Comparison of ENCODE assay signal across 11 cellular contexts in genomic region chr6:15754035-15754705, GRCh38.
A peak's percentile ranks its signal among the peaks of the same experiment; 100 is the strongest.
DNase-seq lines count a peak whose midpoint lies in the region; ATAC-seq and TF ChIP-seq lines count a peak whose summit lies in the region.
"Had no signal": no experiment of that assay in that cellular context is flagged by ENCODE, and none has a peak within 500 bp of the region (broad histone marks: within the 10 kb centered on the region; RNA-seq: fewer than 3 reads in every experiment).

No MANE protein-coding gene starts in this region.

- no peaks in the 10 kb centered on the region for H4K20me1 ChIP-seq in osteoblast (ENCODE audit: insufficient read depth, low read length)

- ATAC-seq in omental fat pad (ENCODE audit: low FRiP score): no peak

- no peaks in the 10 kb centered on the region for H3K27me3 ChIP-seq in osteoblast (ENCODE audit: insufficient read depth, low read length)

- no peak overlapping the region for H3K4me2 ChIP-seq in osteoblast (ENCODE audit: insufficient read depth, low read length)

- H3K4me3 ChIP-seq in epithelial cell of esophagus (ENCODE audit: low read length) (no peak overlapping the region), osteoblast (ENCODE audit: insufficient read depth, low read length) (no peak overlapping the region)
- H3K4me3 ChIP-seq: thoracic aorta had no signal

- no peaks in the 10 kb centered on the region for H3K36me3 ChIP-seq in osteoblast (ENCODE audit: insufficient read depth, low read length)
- H3K36me3 ChIP-seq: thoracic aorta had no signal

- H3K79me2 ChIP-seq in osteoblast (ENCODE audit: insufficient read depth, low read length): no peaks in the 10 kb centered on the region

- no peaks in the 10 kb centered on the region for H3K4me1 ChIP-seq in osteoblast (ENCODE audit: insufficient read depth, low read length)

- TF ChIP-seq CTCF in epithelial cell of esophagus (IDR thresholded peaks at IDR 0.05; ENCODE audit: insufficient read depth, low read depth, low read length, missing control alignments): no peak
- TF ChIP-seq CTCF in osteoblast (IDR thresholded peaks at IDR 0.05; ENCODE audit: extremely low read depth, low read depth, low read length): no peak
- TF ChIP-seq CTCF in GM10266 (IDR thresholded peaks at IDR 0.05; ENCODE audit: control insufficient read depth, insufficient read depth, low read depth, missing control alignments): no peak
- TF ChIP-seq CTCF in omental fat pad (IDR thresholded peaks at IDR 0.05): no peak

- no peak overlapping the region for H3K27ac ChIP-seq in osteoblast (ENCODE audit: low read depth, low read length)
- H3K27ac ChIP-seq: thoracic aorta had no signal

- DNase-seq in ELR (ENCODE audit: low read depth): peak; percentile 78
- peak; percentile 78 for DNase-seq in M059J (ENCODE audit: low read depth)
- peak; percentile 10 for DNase-seq in epithelial cell of esophagus (ENCODE audit: low read depth)
- peak; percentile 88 for DNase-seq in osteoblast (ENCODE audit: insufficient read length, low spot score, missing footprints)
- no peak for DNase-seq in nucleus accumbens (lab: John Stamatoyannopoulos, UW)
- DNase-seq in GM10266 (ENCODE audit: extremely low spot score): no peak
- no peak for DNase-seq in omental fat pad (ENCODE audit: low spot score)
- DNase-seq in HUDEP-2 (lab: John Stamatoyannopoulos, UW; ENCODE audit: unreplicated experiment in 76 of 76): no peak
- DNase-seq: activated CD8-positive, alpha-beta memory T cell treated with anti-CD3 and anti-CD28 coated beads for 24 hours; stimulated activated CD4-positive, alpha-beta T cell treated with anti-CD3 and anti-CD28 coated beads, Interleukin-2, amount 100 ng/mL, for 48 hours had no signal

- peak overlapping the region; percentile 78 for H2AFZ ChIP-seq in osteoblast (ENCODE audit: low read length)

- no peaks in the 10 kb centered on the region for H3K9me3 ChIP-seq in osteoblast (ENCODE audit: low read depth, low read length)
- H3K9me3 ChIP-seq: thoracic aorta had no signal

Comparison
In these comparisons a context has a peak if more than half of its experiments do, and no peak if none do; other contexts are left out.
1. DNase-seq: peak in ELR (single experiment), M059J (single experiment), epithelial cell of esophagus (single experiment) and osteoblast (single experiment); none in nucleus accumbens (0 of 56), GM10266 (single experiment), omental fat pad (single experiment) and HUDEP-2 (0 of 76).